In genomic region chr2:64995041-64995440, GRCh38 we compare ENCODE assay signal across 24 cellular contexts.
"Had no signal": no experiment of that assay in that cellular context is flagged by ENCODE, and none has a peak within 500 bp of the region (broad histone marks: within the 10 kb centered on the region; RNA-seq: fewer than 3 reads in every experiment).

No MANE protein-coding gene starts in this region.

- H3K4me3 ChIP-seq: SJSA1, SK-N-MC had no signal

- FAIRE-seq: HTR-8/SVneo, RCC 7860 had no signal

- ATAC-seq: T-cell had no signal

- H3K27ac ChIP-seq: HL-60, SJSA1, SK-N-MC had no signal

- H3K27me3 ChIP-seq: SJSA1 had no signal

- DNase-seq: KBM-7, MV-4-11, NCI-H1048, NCI-H1105, NCI-H1417, NCI-H146, NCI-H1694 treated with DMSO at 0.1 percent for 48 hours, NCI-H1930, NCI-H2081, NCI-H2107, NCI-H2227 treated with DMSO at 0.1 percent for 48 hours, NCI-H524, NCI-H526 treated with DMSO at 0.1 percent for 48 hours, NCI-H748 treated with DMSO at 0.1 percent for 48 hours, Right ventricle myocardium superior, RPMI8226, SIG-M5, SW 1271, T-cell had no signal

- H3K9me3 ChIP-seq: SJSA1 had no signal

- H3K36me3 ChIP-seq: SJSA1 had no signal
